In the genomic region with DNA sequence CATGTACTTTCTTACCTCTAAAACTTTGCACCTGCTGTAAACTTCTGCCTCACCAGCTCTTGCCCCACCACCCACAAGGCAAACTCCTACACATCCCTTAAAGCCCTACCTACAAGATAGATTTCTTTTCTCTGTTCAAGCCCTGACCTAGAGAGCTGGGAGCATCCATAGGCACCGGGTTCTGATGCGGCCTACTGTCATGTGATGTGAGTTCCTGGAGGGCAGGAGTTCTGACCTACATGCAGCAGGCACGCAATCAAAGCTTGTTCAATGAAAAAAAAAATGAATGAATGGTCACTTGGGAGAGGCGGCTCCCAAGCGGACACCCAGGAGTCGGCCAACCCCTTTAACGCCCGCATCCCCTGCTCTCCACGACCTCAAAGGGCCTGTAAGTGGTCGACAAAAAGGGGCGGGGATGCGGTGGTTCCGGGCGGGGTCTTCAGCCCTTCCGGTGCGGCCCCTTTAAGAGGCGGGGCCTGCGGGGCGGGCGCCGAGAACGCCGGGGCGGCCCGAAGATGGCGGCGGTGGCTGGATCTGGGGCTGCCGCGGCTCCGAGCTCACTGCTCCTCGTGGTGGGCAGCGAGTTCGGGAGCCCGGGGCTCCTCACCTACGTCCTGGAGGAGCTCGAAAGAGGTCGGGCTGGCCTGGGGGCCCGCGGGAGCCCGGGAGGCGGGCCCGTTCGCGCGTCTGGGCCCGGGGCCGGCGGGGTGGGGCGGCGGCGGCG, we compare ENCODE assay signal across 8 cellular contexts. TPM values are rescaled to one million over a fixed set of nuclear protein-coding genes. Genes with fewer than 3 reads are reported as not detected.
A peak's percentile ranks its signal among the peaks of the same experiment; 100 is the strongest.
DNase-seq lines count a peak whose midpoint lies in the region; ATAC-seq and TF ChIP-seq lines count a peak whose summit lies in the region.

A gene with protein sequence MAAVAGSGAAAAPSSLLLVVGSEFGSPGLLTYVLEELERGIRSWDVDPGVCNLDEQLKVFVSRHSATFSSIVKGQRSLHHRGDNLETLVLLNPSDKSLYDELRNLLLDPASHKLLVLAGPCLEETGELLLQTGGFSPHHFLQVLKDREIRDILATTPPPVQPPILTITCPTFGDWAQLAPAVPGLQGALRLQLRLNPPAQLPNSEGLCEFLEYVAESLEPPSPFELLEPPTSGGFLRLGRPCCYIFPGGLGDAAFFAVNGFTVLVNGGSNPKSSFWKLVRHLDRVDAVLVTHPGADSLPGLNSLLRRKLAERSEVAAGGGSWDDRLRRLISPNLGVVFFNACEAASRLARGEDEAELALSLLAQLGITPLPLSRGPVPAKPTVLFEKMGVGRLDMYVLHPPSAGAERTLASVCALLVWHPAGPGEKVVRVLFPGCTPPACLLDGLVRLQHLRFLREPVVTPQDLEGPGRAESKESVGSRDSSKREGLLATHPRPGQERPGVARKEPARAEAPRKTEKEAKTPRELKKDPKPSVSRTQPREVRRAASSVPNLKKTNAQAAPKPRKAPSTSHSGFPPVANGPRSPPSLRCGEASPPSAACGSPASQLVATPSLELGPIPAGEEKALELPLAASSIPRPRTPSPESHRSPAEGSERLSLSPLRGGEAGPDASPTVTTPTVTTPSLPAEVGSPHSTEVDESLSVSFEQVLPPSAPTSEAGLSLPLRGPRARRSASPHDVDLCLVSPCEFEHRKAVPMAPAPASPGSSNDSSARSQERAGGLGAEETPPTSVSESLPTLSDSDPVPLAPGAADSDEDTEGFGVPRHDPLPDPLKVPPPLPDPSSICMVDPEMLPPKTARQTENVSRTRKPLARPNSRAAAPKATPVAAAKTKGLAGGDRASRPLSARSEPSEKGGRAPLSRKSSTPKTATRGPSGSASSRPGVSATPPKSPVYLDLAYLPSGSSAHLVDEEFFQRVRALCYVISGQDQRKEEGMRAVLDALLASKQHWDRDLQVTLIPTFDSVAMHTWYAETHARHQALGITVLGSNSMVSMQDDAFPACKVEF (plus strand): TSS at position 493 of the 724 bp plus-strand sequence. CDS start 23 bp downstream, at position 516.

- H3K36me3 Mint-ChIP-seq in activated CD4-positive, alpha-beta T cell treated with anti-CD3 and anti-CD28 coated beads, Interleukin-2, amount 10 ng/mL, durations not matched to agents 24 days and 14 days (ENCODE audit: low read depth), result peaks cover 19% of the 10 kb centered on the region
- peaks cover 51% of the 10 kb centered on the region for H3K36me3 Mint-ChIP-seq in dendritic cell treated with granulocyte-macrophage colony-stimulating factor and Interleukin-4, amounts not matched to agents 40 ng/mL and 50 ng/mL, for 4 days (ENCODE audit: low read depth)

- DNase-seq in GM12864 (ENCODE audit: low read depth) (no peak), NCI-H2196 treated with DMSO at 0.1 percent for 48 hours (lab: John Stamatoyannopoulos, UW; ENCODE audit: unreplicated experiment) (peak; percentile 32), left lung (peak; percentile 56 to 94), pons (ENCODE audit: low spot score) (no peak)
- peak; percentile 93 for DNase-seq in activated CD4-positive, alpha-beta T cell treated with anti-CD3 and anti-CD28 coated beads, Interleukin-2, amount 10 ng/mL, durations not matched to agents 24 days and 14 days
- DNase-seq in stimulated activated CD4-positive, alpha-beta T cell treated with anti-CD3 and anti-CD28 coated beads, Interleukin-4, amount 100 ng/mL, for 24 hours, result peak; percentile 71

- TF ChIP-seq CTCF in GM12864 (IDR thresholded peaks at IDR 0.05; ENCODE audit: low read depth, low read length, missing control alignments) (no peak), left lung (IDR thresholded peaks at IDR 0.05) (no peak)

- peak within 1 kb of the TSS; percentile 65 to 84 for H3K27ac ChIP-seq in left lung

- peak within 1 kb of the TSS; percentile 85 for H3K27ac Mint-ChIP-seq in activated CD4-positive, alpha-beta T cell treated with anti-CD3 and anti-CD28 coated beads, Interleukin-2, amount 10 ng/mL, durations not matched to agents 24 days and 14 days
- peak within 1 kb of the TSS; percentile 83 for H3K27ac Mint-ChIP-seq in dendritic cell treated with granulocyte-macrophage colony-stimulating factor and Interleukin-4, amounts not matched to agents 40 ng/mL and 50 ng/mL, for 4 days

- no peaks in the 10 kb centered on the region for H3K9me3 Mint-ChIP-seq in activated CD4-positive, alpha-beta T cell treated with anti-CD3 and anti-CD28 coated beads, Interleukin-2, amount 10 ng/mL, durations not matched to agents 24 days and 14 days
- no peaks in the 10 kb centered on the region for H3K9me3 Mint-ChIP-seq in dendritic cell treated with granulocyte-macrophage colony-stimulating factor and Interleukin-4, amounts not matched to agents 40 ng/mL and 50 ng/mL, for 4 days

- intact Hi-C loops in activated CD4-positive, alpha-beta T cell treated with anti-CD3 and anti-CD28 coated beads, Interleukin-2, amount 10 ng/mL, durations not matched to agents 24 days and 14 days (cut with micrococcal nuclease), result loop anchor here (1.0 kb wide), 2 partner anchors 15 to 28 kb away; no protein-coding TSS in a partner anchor
- intact Hi-C loops in dendritic cell treated with granulocyte-macrophage colony-stimulating factor and Interleukin-4, amounts not matched to agents 40 ng/mL and 50 ng/mL, for 4 days (cut with micrococcal nuclease), result loop anchor here (5.0 kb wide), 2 partner anchors 33 to 48 kb away; a partner anchor contains a TSS
- intact Hi-C loops in left lung (cut with DNase I), result no loop called here

- H3K9me3 ChIP-seq in left lung, result no peaks in the 10 kb centered on the region

- H3K36me3 ChIP-seq in left lung, result peaks cover 0 to 21% of the 10 kb centered on the region in 2 donors

- ATAC-seq in HG02642 (IDR thresholded peaks at IDR 0.05; ENCODE audit: poor library complexity, unreplicated experiment) (peak; percentile 87), left lung (peak; percentile 70)

- peaks cover 34% of the 10 kb centered on the region for H3K4me1 Mint-ChIP-seq in activated CD4-positive, alpha-beta T cell treated with anti-CD3 and anti-CD28 coated beads, Interleukin-2, amount 10 ng/mL, durations not matched to agents 24 days and 14 days
- H3K4me1 Mint-ChIP-seq in dendritic cell treated with granulocyte-macrophage colony-stimulating factor and Interleukin-4, amounts not matched to agents 40 ng/mL and 50 ng/mL, for 4 days (ENCODE audit: low read depth), result peaks cover 77% of the 10 kb centered on the region

- peak within 1 kb of the TSS; percentile 91 for H3K4me3 Mint-ChIP-seq in activated CD4-positive, alpha-beta T cell treated with anti-CD3 and anti-CD28 coated beads, Interleukin-2, amount 10 ng/mL, durations not matched to agents 24 days and 14 days
- peak within 1 kb of the TSS; percentile 96 for H3K4me3 Mint-ChIP-seq in dendritic cell treated with granulocyte-macrophage colony-stimulating factor and Interleukin-4, amounts not matched to agents 40 ng/mL and 50 ng/mL, for 4 days

- H3K27me3 Mint-ChIP-seq in activated CD4-positive, alpha-beta T cell treated with anti-CD3 and anti-CD28 coated beads, Interleukin-2, amount 10 ng/mL, durations not matched to agents 24 days and 14 days, result no peaks in the 10 kb centered on the region
- no peaks in the 10 kb centered on the region for H3K27me3 Mint-ChIP-seq in dendritic cell treated with granulocyte-macrophage colony-stimulating factor and Interleukin-4, amounts not matched to agents 40 ng/mL and 50 ng/mL, for 4 days

- peaks cover 31 to 68% of the 10 kb centered on the region in 2 donors for H3K4me1 ChIP-seq in left lung

- no peaks in the 10 kb centered on the region for H3K27me3 ChIP-seq in left lung

- H3K4me3 ChIP-seq in GM12864 (ENCODE audit: low read depth, low read length) (peak within 1 kb of the TSS; percentile 98), left lung (peak within 1 kb of the TSS; percentile 92 to 98)

RNA-seq across cellular contexts. Expression of the gene that starts here (rescaled TPM):
- total RNA-seq in activated CD4-positive, alpha-beta T cell treated with anti-CD3 and anti-CD28 coated beads, Interleukin-2, amount 10 ng/mL, durations not matched to agents 24 days and 14 days, result 69.0 and 70.3 TPM in 2 replicates
- total RNA-seq in left lung, result 10 to 100 TPM; 65.1 to 82.2 TPM

Comparison
In these comparisons a context has a peak if more than half of its experiments do, and no peak if none do; other contexts are left out.
1. DNase-seq: peak in NCI-H2196 treated with DMSO at 0.1 percent for 48 hours (single experiment), activated CD4-positive, alpha-beta T cell treated with anti-CD3 and anti-CD28 coated beads, Interleukin-2, amount 10 ng/mL, durations not matched to agents 24 days and 14 days (single experiment), left lung (2 of 2) and stimulated activated CD4-positive, alpha-beta T cell treated with anti-CD3 and anti-CD28 coated beads, Interleukin-4, amount 100 ng/mL, for 24 hours (single experiment); none in GM12864 (single experiment) and pons (single experiment).
2. intact Hi-C loops: an anchor here in activated CD4-positive, alpha-beta T cell treated with anti-CD3 and anti-CD28 coated beads, Interleukin-2, amount 10 ng/mL, durations not matched to agents 24 days and 14 days (1.0 kb wide) and dendritic cell treated with granulocyte-macrophage colony-stimulating factor and Interleukin-4, amounts not matched to agents 40 ng/mL and 50 ng/mL, for 4 days (5.0 kb wide); none called in left lung.